In the genomic region with DNA sequence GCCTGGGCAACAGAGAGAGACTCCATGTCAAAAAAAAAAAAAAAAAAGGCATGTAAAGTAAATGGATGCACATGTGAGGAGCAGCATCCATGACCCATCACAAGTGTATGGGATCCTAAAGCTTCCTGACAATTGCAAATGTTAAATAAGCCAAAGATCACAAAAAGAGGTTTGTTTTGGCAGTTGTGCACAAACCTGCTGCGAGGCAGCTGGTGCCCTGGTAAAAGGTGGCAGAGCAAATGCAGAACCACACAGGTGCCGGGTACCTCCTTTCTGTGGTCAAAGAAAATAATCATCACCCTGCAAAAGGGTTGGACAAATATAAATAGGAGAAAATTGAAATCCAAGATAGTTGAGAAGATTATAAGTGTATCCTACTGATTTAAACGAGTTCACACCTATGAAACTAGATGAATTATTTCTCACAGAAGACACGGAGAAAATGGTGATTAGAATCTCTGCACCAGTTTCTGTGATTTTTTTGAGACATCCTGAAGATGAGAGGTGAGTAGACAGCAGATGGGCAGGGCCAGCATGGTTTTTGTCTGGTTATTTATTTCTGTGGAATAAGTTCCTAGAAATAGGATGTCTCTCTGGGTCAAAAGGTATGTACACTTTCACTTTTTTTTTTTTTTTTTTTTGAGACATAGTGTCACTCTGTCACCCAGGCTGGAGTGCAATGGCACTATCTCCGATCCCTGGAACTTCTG, we compare ENCODE assay signal across 20 cellular contexts.
DNase-seq lines count a peak whose midpoint lies in the region; ATAC-seq and FAIRE-seq lines count a peak whose summit lies in the region.
"Had no signal": no experiment of that assay in that cellular context is flagged by ENCODE, and none has a peak within 500 bp of the region (broad histone marks: within the 10 kb centered on the region; RNA-seq: fewer than 3 reads in every experiment).

No MANE protein-coding gene starts in this region.

- no peaks in the 10 kb centered on the region for H3K9me3 ChIP-seq in small intestine (ENCODE audit: control insufficient read depth, low read depth)
- H3K9me3 ChIP-seq: A549, Caco-2, HAP-1 had no signal

- FAIRE-seq in small intestine (lab: Jason Lieb, UNC) = no peak
- FAIRE-seq: A549, D721Med, GM12892, GM18507 had no signal

- peak; percentile 9 for DNase-seq in NCI-H1694 treated with DMSO at 0.1 percent for 48 hours (lab: John Stamatoyannopoulos, UW)
- no peak for DNase-seq in NCI-H1694 (lab: John Stamatoyannopoulos, UW)
- peak; percentile 56 for DNase-seq in G401 (ENCODE audit: low spot score)
- peak; percentile 3 for DNase-seq in NCI-H2081 treated with DMSO at 0.1 percent for 48 hours (lab: John Stamatoyannopoulos, UW)
- peak; percentile 50 for DNase-seq in cerebellar cortex (ENCODE audit: low spot score)
- no peak for DNase-seq in small intestine
- DNase-seq: AML-193; Caco-2; CD4-positive, alpha-beta T cell; GDM1; GM23248 had no signal

- ATAC-seq in HG02759 (IDR thresholded peaks at IDR 0.05; ENCODE audit: unreplicated experiment) = no peak
- ATAC-seq: A549 had no signal

- no peaks in the 10 kb centered on the region for H3K4me1 ChIP-seq in small intestine (ENCODE audit: control insufficient read depth in 2 of 2, insufficient read depth in 1 of 2, low read depth in 1 of 2, low read length in 1 of 2)
- H3K4me1 ChIP-seq: A549, Caco-2, HAP-1 had no signal

- in situ Hi-C loops in G401 (cut with HindIII; ENCODE audit: low sequenced_read_pairs) = no loop called here

- peaks cover 0 to 1% of the 10 kb centered on the region in 2 donors for H3K27me3 ChIP-seq in small intestine (ENCODE audit: control insufficient read depth in 2 of 2, insufficient read depth in 2 of 2, low read length in 2 of 2)

- no peak overlapping the region for H3K27ac ChIP-seq in small intestine (ENCODE audit: low read depth in 1 of 2, low read length in 1 of 2)
- H3K27ac ChIP-seq: 22Rv1, A549, C4-2B, GM23248, HL-60 had no signal

- H3K36me3 ChIP-seq in small intestine (ENCODE audit: control insufficient read depth in 2 of 2, insufficient read depth in 2 of 2, low read length in 2 of 2) = no peaks in the 10 kb centered on the region
- H3K36me3 ChIP-seq: HAP-1 had no signal

- 71 to 86% (median 75%) methylated on average over 5 of the region's 5 CpGs for WGBS in small intestine, 3 donors

- no peak overlapping the region for H3K4me3 ChIP-seq in small intestine (ENCODE audit: low read depth in 1 of 2, low read length in 2 of 2)
- H3K4me3 ChIP-seq: A549, GM23248, HAP-1 had no signal

Comparison
In these comparisons a context has a peak if more than half of its experiments do, and no peak if none do; other contexts are left out.
1. DNase-seq: peak in NCI-H1694 treated with DMSO at 0.1 percent for 48 hours (single experiment), G401 (single experiment), NCI-H2081 treated with DMSO at 0.1 percent for 48 hours (single experiment) and cerebellar cortex (single experiment); none in NCI-H1694 (single experiment) and small intestine (single experiment).